13 cellular contexts compared by ENCODE assay signal in genomic region chr3:64049136-64049535, GRCh38. TPM values are rescaled to one million over a fixed set of nuclear protein-coding genes. Genes with fewer than 3 reads are reported as not detected.
DNase-seq lines count a peak whose midpoint lies in the region; TF ChIP-seq lines count a peak whose summit lies in the region.
"Had no signal": no experiment of that assay in that cellular context is flagged by ENCODE, and none has a peak within 500 bp of the region (broad histone marks: within the 10 kb centered on the region; RNA-seq: fewer than 3 reads in every experiment).

No MANE protein-coding gene starts in this region.

- H3K27ac Mint-ChIP-seq in glutamatergic neuron (ENCODE audit: unreplicated experiment) = no peak overlapping the region

- peak; percentile 29 for DNase-seq in AG08395 (ENCODE audit: low spot score)
- peak; percentile 90 for DNase-seq in ELR (ENCODE audit: low read depth)
- peak; percentile 60 for DNase-seq in amniotic epithelial cell (ENCODE audit: low read depth)
- DNase-seq in islet precursor cell = peak; percentile 85
- no peak for DNase-seq in glutamatergic neuron
- DNase-seq in NCI-H1105 treated with DMSO at 0.1 percent for 48 hours (lab: John Stamatoyannopoulos, UW) = no peak
- DNase-seq in transverse colon = no peak
- DNase-seq in ovary = no peak
- DNase-seq: activated CD8-positive, alpha-beta memory T cell treated with anti-CD3 and anti-CD28 coated beads, Interleukin-2, amount 50 U/mL, for 48 hours; CD4-positive, alpha-beta memory T cell; PC-9; psoas muscle; stimulated activated CD4-positive, alpha-beta T cell treated with anti-CD3 and anti-CD28 coated beads, Interleukin-4, amount 100 ng/mL, for 4 hours had no signal

- H3K9me3 Mint-ChIP-seq in glutamatergic neuron (ENCODE audit: unreplicated experiment) = no peaks in the 10 kb centered on the region

- no peak overlapping the region for H3K4me3 Mint-ChIP-seq in glutamatergic neuron (ENCODE audit: unreplicated experiment)
- H3K4me3 Mint-ChIP-seq: CD4-positive, alpha-beta memory T cell had no signal

- no peaks in the 10 kb centered on the region for H3K4me1 ChIP-seq in transverse colon
- no peaks in the 10 kb centered on the region for H3K4me1 ChIP-seq in ovary (ENCODE audit: insufficient read depth)
- H3K4me1 ChIP-seq: psoas muscle had no signal

- H3K4me1 Mint-ChIP-seq in glutamatergic neuron (ENCODE audit: low read depth, unreplicated experiment) = peaks cover 16% of the 10 kb centered on the region

- H3K4me3 ChIP-seq in transverse colon = no peak overlapping the region
- H3K4me3 ChIP-seq in ovary = no peak overlapping the region
- H3K4me3 ChIP-seq: PC-9, psoas muscle had no signal

- in situ Hi-C loops in transverse colon (cut with MboI; ENCODE audit: low pct_ligation_motif_present in 1 of 4, low pct_unique_long_range_greater_than_20kb in 1 of 4, low sequenced_read_pairs in 3 of 4) = loop anchor here in 1 of 4 donors (25.0 kb wide), 1 partner anchor 213 kb away; no protein-coding TSS in a partner anchor

- H3K36me3 Mint-ChIP-seq in glutamatergic neuron (ENCODE audit: unreplicated experiment) = peaks cover 5% of the 10 kb centered on the region
- H3K36me3 Mint-ChIP-seq: CD4-positive, alpha-beta memory T cell had no signal

- 70 to 84% methylated on average over 3 of the region's 3 CpGs for WGBS in transverse colon (ENCODE audit: low coverage in 1 of 2), 2 donors
- 82 to 91% (median 87%) methylated on average over 3 of the region's 3 CpGs for WGBS in ovary, 3 donors

- H3K27me3 Mint-ChIP-seq in glutamatergic neuron (ENCODE audit: unreplicated experiment) = no peaks in the 10 kb centered on the region

- no peak for TF ChIP-seq POLR2A in transverse colon (IDR thresholded peaks at IDR 0.05)
- no peak for TF ChIP-seq POLR2A in ovary (IDR thresholded peaks at IDR 0.05)

- H3K9me3 ChIP-seq in transverse colon (no peaks in the 10 kb centered on the region), ovary (no peaks in the 10 kb centered on the region)
- H3K9me3 ChIP-seq: psoas muscle had no signal

- no peak for TF ChIP-seq EP300 in transverse colon (IDR thresholded peaks at IDR 0.05; ENCODE audit: low read depth)
- no peak for TF ChIP-seq EP300 in ovary (IDR thresholded peaks at IDR 0.05)

- TF ChIP-seq CTCF in glutamatergic neuron (IDR thresholded peaks at IDR 0.05; ENCODE audit: partially characterized antibody, unreplicated experiment) (no peak), transverse colon (IDR thresholded peaks at IDR 0.05) (no peak), ovary (IDR thresholded peaks at IDR 0.05) (no peak)

- H3K27me3 ChIP-seq in transverse colon = no peaks in the 10 kb centered on the region
- no peaks in the 10 kb centered on the region for H3K27me3 ChIP-seq in ovary

- H3K36me3 ChIP-seq in transverse colon (no peaks in the 10 kb centered on the region), ovary (no peaks in the 10 kb centered on the region)

- H3K27ac ChIP-seq in transverse colon = no peak overlapping the region
- H3K27ac ChIP-seq in ovary = no peak overlapping the region
- H3K27ac ChIP-seq: PC-9, psoas muscle had no signal

- intact Hi-C loops in transverse colon (cut with DNase I; ENCODE audit: low total_unique reads) = no loop called here
- intact Hi-C loops in ovary (cut with DNase I) = no loop called here

RNA-seq across cellular contexts. Expression of gene PSMD6, which starts 25.8 kb away (rescaled TPM):
- total RNA-seq in glutamatergic neuron (ENCODE audit: unreplicated experiment) = 78.6 TPM
- 10 to 100 TPM; 18.3 to 66.6 (median 47.8) TPM for total RNA-seq in transverse colon
- 10 to 100 TPM; 30.8 to 60.7 (median 55.7) TPM for total RNA-seq in ovary
- polyA plus RNA-seq in ovary = 10 to 100 TPM; 51.0 to 68.6 TPM

Comparison
In these comparisons a context has a peak if more than half of its experiments do, and no peak if none do; other contexts are left out.
1. DNase-seq: peak in AG08395 (single experiment), ELR (single experiment), amniotic epithelial cell (single experiment) and islet precursor cell (single experiment); none in glutamatergic neuron (single experiment), NCI-H1105 treated with DMSO at 0.1 percent for 48 hours (single experiment), transverse colon (single experiment) and ovary (0 of 5).